8 cellular contexts compared by ENCODE assay signal in genomic region chr2:28716265-28716865, GRCh38. TPM values are rescaled to one million over a fixed set of nuclear protein-coding genes. Genes with fewer than 3 reads are reported as not detected.
DNase-seq lines count a peak whose midpoint lies in the region; ATAC-seq, FAIRE-seq and TF ChIP-seq lines count a peak whose summit lies in the region.

No MANE protein-coding gene starts in this region.

- peak; percentile 85 for FAIRE-seq in GM12891 (lab: Jason Lieb, UNC)

- peak overlapping the region in 1 of 3 donors; percentile 31 for H3K4me3 ChIP-seq in breast epithelium

- no peaks in the 10 kb centered on the region for H3K36me3 ChIP-seq in breast epithelium

- H3K27ac ChIP-seq in 22Rv1 (peak overlapping the region; percentile 86), breast epithelium (peak overlapping the region; percentile 93 to 94)

- H3K4me1 ChIP-seq in breast epithelium: peaks cover 0 to 3% of the 10 kb centered on the region in 2 donors

- DNase-seq in GM12891 (ENCODE audit: insufficient read length, low spot score): no peak
- peak; percentile 86 for DNase-seq in NCI-H446 treated with DMSO at 0.1 percent for 48 hours (lab: John Stamatoyannopoulos, UW)
- DNase-seq in breast epithelium (ENCODE audit: low spot score in 2 of 2): peak in 1 of 2 donors; percentile 74
- DNase-seq in left lobe of liver (ENCODE audit: low spot score): no peak
- peak; percentile 94 for DNase-seq in stromal cell of bone marrow (ENCODE audit: low read depth)
- no peak for DNase-seq in posterior cingulate gyrus

- no peaks in the 10 kb centered on the region for H3K9me3 ChIP-seq in breast epithelium

- ATAC-seq in left lobe of liver (peak; percentile 68), GM19397 (IDR thresholded peaks at IDR 0.05; ENCODE audit: unreplicated experiment) (no peak)

- intact Hi-C loops in breast epithelium (cut with DNase I; ENCODE audit: low total_unique reads) (no loop called here), posterior cingulate gyrus (cut with DNase I) (no loop called here)

- TF ChIP-seq POLR2A in GM12891 (IDR thresholded peaks at IDR 0.05; ENCODE audit: low read depth, low read length): no peak
- no peak for TF ChIP-seq POLR2A in breast epithelium (IDR thresholded peaks at IDR 0.05)

- TF ChIP-seq CTCF in 22Rv1 (IDR thresholded peaks at IDR 0.05) (no peak), breast epithelium (IDR thresholded peaks at IDR 0.05) (peak in 1 of 3 donors; percentile 9)

- H3K27me3 ChIP-seq in breast epithelium: no peaks in the 10 kb centered on the region

TF ChIP-seq in GM12891, 5 proteins besides CTCF, POLR2A, EP300 and RAD21:
- no peak for TF ChIP-seq PAX5 (IDR thresholded peaks at IDR 0.05; ENCODE audit: insufficient read depth, low read length, severe bottlenecking)
- peak; percentile 50 for TF ChIP-seq SPI1 (IDR thresholded peaks at IDR 0.05; ENCODE audit: low read depth, low read length)
- no peak for TF ChIP-seq POU2F2 (IDR thresholded peaks at IDR 0.05; ENCODE audit: low read depth, low read length)
- no peak for TF ChIP-seq TAF1 (IDR thresholded peaks at IDR 0.05; ENCODE audit: low read depth, low read length)
- no peak for TF ChIP-seq POLR2AphosphoS5 (IDR thresholded peaks at IDR 0.05; ENCODE audit: low read depth, low read length)

RNA-seq across cellular contexts. Expression of gene PPP1CB, which starts 35.3 kb away (rescaled TPM):
- 32.1 TPM for polyA plus RNA-seq in GM12891 (2012; ENCODE audit: low read depth, missing spikeins)
- total RNA-seq in breast epithelium (100 to 1,000 TPM; 189 to 294 (median 289) TPM), left lobe of liver (76.0 TPM)

Comparison
In these comparisons a context has a peak if more than half of its experiments do, and no peak if none do; other contexts are left out.
1. DNase-seq: peak in NCI-H446 treated with DMSO at 0.1 percent for 48 hours (single experiment) and stromal cell of bone marrow (single experiment); none in GM12891 (single experiment), left lobe of liver (single experiment) and posterior cingulate gyrus (0 of 10).